ENCODE assay signal across 14 cellular contexts in the genomic region with DNA sequence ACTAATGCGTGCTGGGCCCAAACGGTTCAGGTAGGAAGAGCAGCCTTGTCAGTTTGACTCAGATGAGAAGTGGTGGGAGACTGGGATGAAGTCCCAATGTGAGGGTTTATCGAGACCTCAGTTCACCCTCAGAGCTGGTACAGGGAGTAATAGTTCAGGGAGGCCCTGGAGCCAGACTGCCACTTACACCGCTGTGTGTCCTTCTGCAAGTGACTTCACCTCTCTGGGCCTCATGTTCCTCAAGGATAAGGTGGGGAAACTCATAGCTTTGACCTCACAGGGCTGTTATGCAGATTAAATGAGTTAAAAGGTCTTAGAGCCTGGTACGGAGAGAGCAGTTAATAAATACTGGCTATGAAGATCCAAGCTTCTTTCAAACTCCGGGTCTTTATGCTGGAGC.
"Had no signal": no experiment of that assay in that cellular context is flagged by ENCODE, and none has a peak within 500 bp of the region (broad histone marks: within the 10 kb centered on the region; RNA-seq: fewer than 3 reads in every experiment).

No MANE protein-coding gene starts in this region.

- H3K4me2 ChIP-seq: KMS-11, SK-N-SH had no signal

- H3K27ac ChIP-seq: KMS-11, RWPE1 had no signal

- DNase-seq: IMR-90; Kasumi-1; MM.1S; NCI-H2171 treated with DMSO at 0.1 percent for 48 hours; NCI-H446 treated with DMSO at 0.1 percent for 48 hours; NCI-H82; NK-92 treated with Interleukin-12 subunit alpha and Interleukin-12 subunit beta, amount 100 ng/mL, for 24 hours; PC-3; SHP77 treated with DMSO at 0.1 percent for 48 hours; SW 1271 had no signal

- H3K9me3 ChIP-seq: SK-N-SH had no signal

- H3K9ac ChIP-seq: KMS-11, SK-N-SH had no signal

- ATAC-seq: Panc1, PC-3 had no signal
